ENCODE assay signal across 30 cellular contexts in the genomic region with DNA sequence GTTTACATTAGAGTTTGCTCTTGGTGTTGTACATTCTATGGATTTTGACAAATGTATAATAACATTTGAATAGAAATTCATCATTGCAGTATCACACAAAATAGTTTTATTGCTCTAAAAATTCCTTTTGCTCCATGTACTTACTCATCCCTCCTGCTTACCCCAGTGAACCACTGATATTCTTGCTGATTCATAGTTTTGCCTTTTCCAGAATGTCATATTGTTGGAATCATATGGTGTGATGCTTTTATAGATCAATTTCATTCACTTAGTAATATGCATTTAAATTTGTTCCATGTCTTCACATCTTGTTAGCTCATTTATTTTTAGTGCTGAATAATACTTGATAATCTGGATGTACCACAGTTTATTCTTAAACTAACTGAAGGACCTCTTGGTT.
"Had no signal": no experiment of that assay in that cellular context is flagged by ENCODE, and none has a peak within 500 bp of the region (broad histone marks: within the 10 kb centered on the region; RNA-seq: fewer than 3 reads in every experiment).

No MANE protein-coding gene starts in this region.

- H3K9me3 ChIP-seq: esophagus squamous epithelium, lower lobe of right lung, mucosa of descending colon, neutrophil, prostate gland, right atrium auricular region, thoracic aorta, transverse colon, vagina had no signal

- H3K36me3 Mint-ChIP-seq: memory B cell; naive B cell; natural killer cell treated with Interleukin-12 subunit alpha and Interleukin-12 subunit beta and Interleukin-15 and Interleukin-18, amount 100 ng/mL, for 72 hours; stimulated activated memory B cell treated with anti-CD40 and anti-IgM and Interleukin-4, amounts not matched to agents 10 μg/mL and 1 μg/mL and 100 μg/mL, for 72 hours had no signal

- H3K4me3 ChIP-seq: esophagus squamous epithelium, heart right ventricle, left ventricle myocardium inferior, lower lobe of right lung, mucosa of descending colon, prostate gland, right atrium auricular region, skin epidermis, spleen, thoracic aorta, transverse colon, vagina had no signal

- ATAC-seq: effector memory CD8-positive, alpha-beta T cell; heart right ventricle; left colon; lower lobe of right lung; mucosa of descending colon; natural killer cell treated with Interleukin-12 subunit alpha and Interleukin-12 subunit beta and Interleukin-15 and Interleukin-18, amount 100 ng/mL, for 72 hours; sciatic nerve; stimulated activated memory B cell treated with anti-CD40 and anti-IgM and Interleukin-4, amounts not matched to agents 10 μg/mL and 1 μg/mL and 100 μg/mL, for 72 hours had no signal

- H3K4me1 ChIP-seq: esophagus squamous epithelium, heart right ventricle, left ventricle myocardium inferior, lower lobe of right lung, prostate gland, right atrium auricular region, spleen, transverse colon, vagina had no signal

- H3K9me3 Mint-ChIP-seq: memory B cell; stimulated activated memory B cell treated with anti-CD40 and anti-IgM and Interleukin-4, amounts not matched to agents 10 μg/mL and 1 μg/mL and 100 μg/mL, for 72 hours; stimulated activated naive CD8-positive, alpha-beta T cell treated with anti-CD3 and anti-CD28 coated beads, Interleukin-15, Interleukin-2, amounts not matched to agents 100 ng/mL and 50 ng/mL, for 24 hours had no signal

- H3K4me3 Mint-ChIP-seq: effector memory CD8-positive, alpha-beta T cell; memory B cell; naive B cell; natural killer cell treated with Interleukin-12 subunit alpha and Interleukin-12 subunit beta and Interleukin-15 and Interleukin-18, amount 100 ng/mL, for 72 hours; neural crest cell; stimulated activated memory B cell treated with anti-CD40 and anti-IgM and Interleukin-4, amounts not matched to agents 10 μg/mL and 1 μg/mL and 100 μg/mL, for 72 hours; stimulated activated naive CD8-positive, alpha-beta T cell treated with anti-CD3 and anti-CD28 coated beads, Interleukin-15, Interleukin-2, amounts not matched to agents 100 ng/mL and 50 ng/mL, for 24 hours had no signal

- DNase-seq: cortex of kidney; effector memory CD8-positive, alpha-beta T cell; erythroblast; esophagus squamous epithelium; foreskin melanocyte; glutamatergic neuron; heart right ventricle; hippocampal formation; islet precursor cell; kidney glomerular epithelial cell; left colon; left ventricle myocardium inferior; lower lobe of right lung; mucosa of descending colon; naive B cell; spleen; stimulated activated CD4-positive, alpha-beta T cell treated with anti-CD3 and anti-CD28 coated beads, Interleukin-4, amount 100 ng/mL, for 4 hours; transverse colon had no signal

- H3K4me1 Mint-ChIP-seq: memory B cell; naive B cell; neural crest cell; stimulated activated memory B cell treated with anti-CD40 and anti-IgM and Interleukin-4, amounts not matched to agents 10 μg/mL and 1 μg/mL and 100 μg/mL, for 72 hours had no signal

- H3K27ac Mint-ChIP-seq: effector memory CD8-positive, alpha-beta T cell; memory B cell; naive B cell; natural killer cell treated with Interleukin-12 subunit alpha and Interleukin-12 subunit beta and Interleukin-15 and Interleukin-18, amount 100 ng/mL, for 72 hours; stimulated activated memory B cell treated with anti-CD40 and anti-IgM and Interleukin-4, amounts not matched to agents 10 μg/mL and 1 μg/mL and 100 μg/mL, for 72 hours; stimulated activated naive CD8-positive, alpha-beta T cell treated with anti-CD3 and anti-CD28 coated beads, Interleukin-15, Interleukin-2, amounts not matched to agents 100 ng/mL and 50 ng/mL, for 24 hours had no signal

- H3K27me3 Mint-ChIP-seq: effector memory CD8-positive, alpha-beta T cell; memory B cell; naive B cell; natural killer cell treated with Interleukin-12 subunit alpha and Interleukin-12 subunit beta and Interleukin-15 and Interleukin-18, amount 100 ng/mL, for 72 hours; stimulated activated memory B cell treated with anti-CD40 and anti-IgM and Interleukin-4, amounts not matched to agents 10 μg/mL and 1 μg/mL and 100 μg/mL, for 72 hours; stimulated activated naive CD8-positive, alpha-beta T cell treated with anti-CD3 and anti-CD28 coated beads, Interleukin-15, Interleukin-2, amounts not matched to agents 100 ng/mL and 50 ng/mL, for 24 hours had no signal

- H3K27ac ChIP-seq: esophagus squamous epithelium, heart right ventricle, left ventricle myocardium inferior, lower lobe of right lung, neutrophil, prostate gland, right atrium auricular region, skin epidermis, spleen, thoracic aorta, transverse colon, vagina had no signal

- H3K27me3 ChIP-seq: esophagus squamous epithelium, heart right ventricle, neutrophil, right atrium auricular region, spleen, transverse colon, vagina had no signal

- H3K36me3 ChIP-seq: esophagus squamous epithelium, heart right ventricle, left ventricle myocardium inferior, lower lobe of right lung, neutrophil, prostate gland, right atrium auricular region, spleen, thoracic aorta, transverse colon, vagina had no signal
